15 cellular contexts compared by ENCODE assay signal in the genomic region with DNA sequence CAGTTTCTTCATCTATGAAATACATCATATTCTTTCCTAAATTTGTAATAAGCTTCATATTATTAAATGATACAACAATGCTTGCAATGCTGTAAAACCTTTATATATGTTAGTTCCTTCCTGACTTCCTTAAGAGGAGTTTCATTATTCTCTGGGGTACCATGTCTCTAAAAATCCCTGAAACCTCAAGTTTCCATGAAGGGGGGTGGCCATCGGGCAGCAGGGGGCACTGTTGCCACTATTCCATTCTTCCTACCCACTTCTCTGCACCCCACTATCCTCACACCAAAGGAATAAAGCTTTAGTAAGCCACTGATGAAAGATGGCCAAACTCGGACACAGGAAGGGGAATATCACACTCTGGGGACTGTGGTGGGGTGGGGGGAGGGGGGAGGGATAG. TPM values are rescaled to one million over a fixed set of nuclear protein-coding genes. Genes with fewer than 3 reads are reported as not detected.
DNase-seq lines count a peak whose midpoint lies in the region; ATAC-seq and TF ChIP-seq lines count a peak whose summit lies in the region.
"Had no signal": no experiment of that assay in that cellular context is flagged by ENCODE, and none has a peak within 500 bp of the region (broad histone marks: within the 10 kb centered on the region; RNA-seq: fewer than 3 reads in every experiment).

No MANE protein-coding gene starts in this region.

- H3K36me3 Mint-ChIP-seq in CD4-positive, alpha-beta T cell (ENCODE audit: low read depth), result no peaks in the 10 kb centered on the region
- H3K36me3 Mint-ChIP-seq: CD4-positive, CD25-positive, alpha-beta regulatory T cell had no signal

- POLR2A ChIA-PET in CD4-positive, alpha-beta T cell (lab: Charles Lee), result no interaction called here

- no peaks in the 10 kb centered on the region for H3K9me3 Mint-ChIP-seq in CD4-positive, alpha-beta T cell
- H3K9me3 Mint-ChIP-seq: CD4-positive, CD25-positive, alpha-beta regulatory T cell had no signal

- peaks cover 65% of the 10 kb centered on the region for H3K27me3 ChIP-seq in left ventricle myocardium inferior (ENCODE audit: low read depth)
- peaks cover 2% of the 10 kb centered on the region for H3K27me3 ChIP-seq in right cardiac atrium (ENCODE audit: control insufficient read depth, insufficient read depth)
- H3K27me3 ChIP-seq in Loucy (ENCODE audit: insufficient read depth, low read length, poor library complexity, severe bottlenecking), result no peaks in the 10 kb centered on the region
- H3K27me3 ChIP-seq in smooth muscle cell (ENCODE audit: low read depth), result no peaks in the 10 kb centered on the region
- H3K27me3 ChIP-seq in CD4-positive, alpha-beta T cell (ENCODE audit: control insufficient read depth, insufficient read depth, low read length), result no peaks in the 10 kb centered on the region

- H3K4me3 ChIP-seq in left ventricle myocardium inferior, result no peak overlapping the region
- H3K4me3 ChIP-seq in right cardiac atrium (ENCODE audit: low read length), result no peak overlapping the region
- no peak overlapping the region for H3K4me3 ChIP-seq in Loucy (ENCODE audit: low read length, poor library complexity, severe bottlenecking)
- no peak overlapping the region for H3K4me3 ChIP-seq in smooth muscle cell
- H3K4me3 ChIP-seq: ascending aorta had no signal

- H3K27ac ChIP-seq in left ventricle myocardium inferior (replicated peaks) (no peak overlapping the region), right cardiac atrium (ENCODE audit: low read length) (no peak overlapping the region), smooth muscle cell (ENCODE audit: low read depth) (no peak overlapping the region)
- H3K27ac ChIP-seq in CD4-positive, alpha-beta T cell (ENCODE audit: low read depth, low read length), result no peak overlapping the region
- H3K27ac ChIP-seq: ascending aorta had no signal

- 11% methylated on average over 2 of the region's 2 CpGs for WGBS in right cardiac atrium
- 28% methylated on average over 2 of the region's 2 CpGs for WGBS in smooth muscle cell (ENCODE audit: low lambda C conversion rate)

- H3K36me3 ChIP-seq in left ventricle myocardium inferior, result no peaks in the 10 kb centered on the region
- no peaks in the 10 kb centered on the region for H3K36me3 ChIP-seq in Loucy (ENCODE audit: insufficient read depth, low read length)
- no peaks in the 10 kb centered on the region for H3K36me3 ChIP-seq in smooth muscle cell (ENCODE audit: low read depth)
- H3K36me3 ChIP-seq: ascending aorta had no signal

- no peak overlapping the region for H3K4me3 Mint-ChIP-seq in CD4-positive, alpha-beta T cell
- H3K4me3 Mint-ChIP-seq: CD4-positive, CD25-positive, alpha-beta regulatory T cell had no signal

- no peak for ATAC-seq in right cardiac atrium
- no peak for ATAC-seq in CD4-positive, alpha-beta T cell (ENCODE audit: poor library complexity)

- no peaks in the 10 kb centered on the region for H3K79me2 ChIP-seq in Loucy (ENCODE audit: insufficient read depth, low read length)
- no peaks in the 10 kb centered on the region for H3K79me2 ChIP-seq in smooth muscle cell (ENCODE audit: low read depth)

- no peaks in the 10 kb centered on the region for H4K20me1 ChIP-seq in Loucy (ENCODE audit: insufficient read depth, low read length, poor library complexity, severe bottlenecking)
- H4K20me1 ChIP-seq in smooth muscle cell (ENCODE audit: low read depth), result no peaks in the 10 kb centered on the region

- peaks cover 21% of the 10 kb centered on the region for H3K27me3 Mint-ChIP-seq in CD4-positive, alpha-beta T cell

- no peak overlapping the region for H3K27ac Mint-ChIP-seq in CD4-positive, alpha-beta T cell
- H3K27ac Mint-ChIP-seq: CD4-positive, CD25-positive, alpha-beta regulatory T cell had no signal

- no peak overlapping the region for H3K9ac ChIP-seq in Loucy (ENCODE audit: low read depth, low read length, poor library complexity, severe bottlenecking)
- no peak overlapping the region for H3K9ac ChIP-seq in smooth muscle cell (ENCODE audit: low read depth)

- H3K4me2 ChIP-seq in Loucy (ENCODE audit: low read depth, low read length, poor library complexity, severe bottlenecking), result no peak overlapping the region
- no peak overlapping the region for H3K4me2 ChIP-seq in smooth muscle cell

- H3K4me1 Mint-ChIP-seq in CD4-positive, alpha-beta T cell (ENCODE audit: low read depth), result no peaks in the 10 kb centered on the region
- H3K4me1 Mint-ChIP-seq: CD4-positive, CD25-positive, alpha-beta regulatory T cell had no signal

- intact Hi-C loops in left ventricle myocardium inferior (cut with micrococcal nuclease) (no loop called here), right cardiac atrium (cut with DNase I) (no loop called here)
- intact Hi-C loops in CD4-positive, alpha-beta T cell (cut with DNase I, micrococcal nuclease), result no loop called here

- H3K4me1 ChIP-seq in left ventricle myocardium inferior (no peaks in the 10 kb centered on the region), right cardiac atrium (ENCODE audit: control insufficient read depth, insufficient read depth, low read length) (no peaks in the 10 kb centered on the region), Loucy (ENCODE audit: insufficient read depth, low read length, poor library complexity, severe bottlenecking) (peaks cover 7% of the 10 kb centered on the region), smooth muscle cell (ENCODE audit: low read depth) (peaks cover 18% of the 10 kb centered on the region)
- H3K4me1 ChIP-seq: ascending aorta had no signal

- CTCF ChIA-PET in CD4-positive, alpha-beta T cell (lab: Charles Lee), result no interaction called here

- no peak for DNase-seq in left ventricle myocardium inferior
- DNase-seq in right cardiac atrium, result no peak
- DNase-seq in cerebellar cortex (ENCODE audit: low spot score), result peak; percentile 9
- no peak for DNase-seq in smooth muscle cell (lab: John Stamatoyannopoulos, UW; ENCODE audit: unreplicated experiment)
- no peak for DNase-seq in NCI-H1417 treated with DMSO at 0.1 percent for 48 hours (lab: John Stamatoyannopoulos, UW)
- no peak for DNase-seq in NCI-H510A (lab: John Stamatoyannopoulos, UW)
- no peak for DNase-seq in CD4-positive, alpha-beta T cell
- DNase-seq: CD4-positive, CD25-positive, alpha-beta regulatory T cell; MV-4-11; RPMI8226; stimulated activated CD4-positive, alpha-beta T cell treated with anti-CD3 and anti-CD28 coated beads, Interleukin-1b, Interleukin-23, amount 100 ng/mL, for 48 hours had no signal

- no peaks in the 10 kb centered on the region for H3F3A ChIP-seq in Loucy (ENCODE audit: low read depth)
- peaks cover 3% of the 10 kb centered on the region for H3F3A ChIP-seq in smooth muscle cell (ENCODE audit: low read depth)

- H3K9me3 ChIP-seq in left ventricle myocardium inferior (replicated peaks) (no peaks in the 10 kb centered on the region), right cardiac atrium (ENCODE audit: control insufficient read depth, low read length) (no peaks in the 10 kb centered on the region), Loucy (ENCODE audit: insufficient read depth, low read depth, low read length) (no peaks in the 10 kb centered on the region), smooth muscle cell (replicated peaks; ENCODE audit: low read depth) (no peaks in the 10 kb centered on the region)
- H3K9me3 ChIP-seq in CD4-positive, alpha-beta T cell (ENCODE audit: control insufficient read depth, low read length), result no peaks in the 10 kb centered on the region
- H3K9me3 ChIP-seq: ascending aorta had no signal

- H2AFZ ChIP-seq in Loucy (ENCODE audit: low read length) (no peak overlapping the region), smooth muscle cell (ENCODE audit: low read depth) (no peak overlapping the region)

- no peaks in the 10 kb centered on the region for H3K9me2 ChIP-seq in Loucy (replicated peaks; ENCODE audit: low read depth, low read length)

- TF ChIP-seq CTCF in left ventricle myocardium inferior (IDR thresholded peaks at IDR 0.05; ENCODE audit: borderline replicate concordance), result peak; percentile 31
- TF ChIP-seq CTCF in Loucy (conservative IDR thresholded peaks at IDR 0.05; ENCODE audit: low read length), result peak; percentile 83
- peak; percentile 32 for TF ChIP-seq CTCF in smooth muscle cell (IDR thresholded peaks at IDR 0.05; ENCODE audit: borderline replicate concordance, insufficient read depth, poor library complexity, severe bottlenecking)
- no peak for TF ChIP-seq CTCF in CD4-positive, alpha-beta T cell (IDR thresholded peaks at IDR 0.05)

RNA-seq across cellular contexts. Expression of gene DMRTB1, which starts 9.0 kb away (rescaled TPM):
- not detected for total RNA-seq in left ventricle myocardium inferior
- not detected for total RNA-seq in right cardiac atrium
- not detected for polyA plus RNA-seq in right cardiac atrium
- not detected in 2 replicates for total RNA-seq in smooth muscle cell
- polyA plus RNA-seq in smooth muscle cell, result not detected in 2 replicates
- not detected for total RNA-seq in CD4-positive, alpha-beta T cell
- total RNA-seq: ascending aorta; CD4-positive, CD25-positive, alpha-beta regulatory T cell; myocyte; temporal lobe had no signal
- polyA plus RNA-seq: CD4-positive, CD25-positive, alpha-beta regulatory T cell had no signal
